12 cellular contexts compared by ENCODE assay signal in the genomic region with DNA sequence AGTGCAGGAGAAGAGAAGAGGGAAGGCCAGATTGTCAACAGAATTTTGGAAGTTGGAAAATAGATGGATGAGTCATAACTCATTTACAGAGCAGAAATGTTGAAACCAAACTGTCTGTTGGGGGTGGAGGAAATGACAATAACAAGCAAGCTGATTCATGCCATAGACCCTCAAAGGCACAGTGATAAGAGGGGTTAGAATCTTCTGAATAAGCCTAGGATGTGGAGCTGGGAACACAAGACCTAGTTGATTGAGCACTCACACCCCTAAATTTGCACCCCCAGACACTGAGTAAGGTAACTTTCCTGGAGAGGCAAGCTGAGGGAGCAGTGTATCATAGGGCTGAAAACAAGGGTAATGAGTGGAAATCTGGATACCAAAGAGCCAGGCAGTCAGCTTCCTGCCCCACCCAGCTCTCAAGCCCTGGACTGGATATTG.
DNase-seq lines count a peak whose midpoint lies in the region; ATAC-seq and TF ChIP-seq lines count a peak whose summit lies in the region.
"Had no signal": no experiment of that assay in that cellular context is flagged by ENCODE, and none has a peak within 500 bp of the region (broad histone marks: within the 10 kb centered on the region; RNA-seq: fewer than 3 reads in every experiment).

No MANE protein-coding gene starts in this region.

- no peaks in the 10 kb centered on the region for H3K4me1 Mint-ChIP-seq in activated naive CD8-positive, alpha-beta T cell treated with anti-CD3 and anti-CD28 coated beads, Interleukin-2, amount 50 U/mL, for 24 hours
- H3K4me1 Mint-ChIP-seq in activated naive CD4-positive, alpha-beta T cell treated with anti-CD3 and anti-CD28 coated beads for 36 hours (ENCODE audit: low read depth) = no peaks in the 10 kb centered on the region

- no peaks in the 10 kb centered on the region for H3K27me3 Mint-ChIP-seq in activated naive CD8-positive, alpha-beta T cell treated with anti-CD3 and anti-CD28 coated beads, Interleukin-2, amount 50 U/mL, for 24 hours
- H3K27me3 Mint-ChIP-seq in activated naive CD4-positive, alpha-beta T cell treated with anti-CD3 and anti-CD28 coated beads for 36 hours (ENCODE audit: low read depth) = no peaks in the 10 kb centered on the region

- no peak overlapping the region for H3K4me3 Mint-ChIP-seq in activated naive CD8-positive, alpha-beta T cell treated with anti-CD3 and anti-CD28 coated beads, Interleukin-2, amount 50 U/mL, for 24 hours
- H3K4me3 Mint-ChIP-seq in activated naive CD4-positive, alpha-beta T cell treated with anti-CD3 and anti-CD28 coated beads for 36 hours = no peak overlapping the region

- no peak for ATAC-seq in activated naive CD8-positive, alpha-beta T cell treated with anti-CD3 and anti-CD28 coated beads, Interleukin-2, amount 50 U/mL, for 24 hours
- ATAC-seq in HG03378 (IDR thresholded peaks at IDR 0.05; ENCODE audit: unreplicated experiment) = no peak
- ATAC-seq: stimulated activated naive CD8-positive, alpha-beta T cell treated with anti-CD3 and anti-CD28 coated beads, Interleukin-15, Interleukin-2, amounts not matched to agents 100 U/mL and 50 U/mL, for 24 hours had no signal

- H3K36me3 ChIP-seq in adipocyte (ENCODE audit: control insufficient read depth, insufficient read depth, low read length, severe bottlenecking) (no peaks in the 10 kb centered on the region), thyroid gland (no peaks in the 10 kb centered on the region)
- H3K36me3 ChIP-seq: sigmoid colon had no signal

- no peak for TF ChIP-seq CTCF in NB4 (IDR thresholded peaks at IDR 0.05; ENCODE audit: low read depth, low read length)
- TF ChIP-seq CTCF in thyroid gland (IDR thresholded peaks at IDR 0.05) = no peak

- H3K4me1 ChIP-seq in adipocyte (ENCODE audit: control insufficient read depth, insufficient read depth, low read length) (peaks cover 19% of the 10 kb centered on the region), thyroid gland (no peaks in the 10 kb centered on the region)

- no peak for TF ChIP-seq POLR2A in NB4 (IDR thresholded peaks at IDR 0.05; ENCODE audit: extremely low read depth, insufficient read length)
- no peak for TF ChIP-seq POLR2A in thyroid gland (IDR thresholded peaks at IDR 0.05)

- no peak overlapping the region for H3K27ac Mint-ChIP-seq in activated naive CD8-positive, alpha-beta T cell treated with anti-CD3 and anti-CD28 coated beads, Interleukin-2, amount 50 U/mL, for 24 hours
- no peak overlapping the region for H3K27ac Mint-ChIP-seq in activated naive CD4-positive, alpha-beta T cell treated with anti-CD3 and anti-CD28 coated beads for 36 hours

- no peak overlapping the region for H3K4me3 ChIP-seq in NB4 (ENCODE audit: low read depth, low read length)
- no peak overlapping the region for H3K4me3 ChIP-seq in adipocyte (ENCODE audit: low read length)
- no peak overlapping the region for H3K4me3 ChIP-seq in thyroid gland (replicated peaks in 1 of 3)
- H3K4me3 ChIP-seq: sigmoid colon had no signal

- intact Hi-C loops in thyroid gland (cut with DNase I) = no loop called here
- intact Hi-C loops in activated naive CD4-positive, alpha-beta T cell treated with anti-CD3 and anti-CD28 coated beads for 36 hours (cut with micrococcal nuclease) = no loop called here

- H3K9me3 ChIP-seq in adipocyte (ENCODE audit: control insufficient read depth, low read length) = no peaks in the 10 kb centered on the region
- H3K9me3 ChIP-seq in thyroid gland = no peaks in the 10 kb centered on the region
- H3K9me3 ChIP-seq: sigmoid colon had no signal

- H3K9me3 Mint-ChIP-seq in activated naive CD8-positive, alpha-beta T cell treated with anti-CD3 and anti-CD28 coated beads, Interleukin-2, amount 50 U/mL, for 24 hours = no peaks in the 10 kb centered on the region
- no peaks in the 10 kb centered on the region for H3K9me3 Mint-ChIP-seq in activated naive CD4-positive, alpha-beta T cell treated with anti-CD3 and anti-CD28 coated beads for 36 hours

- peak overlapping the region; percentile 36 for H3K9ac ChIP-seq in adipocyte (ENCODE audit: low read length)

- DNase-seq in GF-D8 (lab: John Stamatoyannopoulos, UW) (peak; percentile 35), NB4 (ENCODE audit: low read depth) (peak; percentile 89), adipocyte (ENCODE audit: low read depth) (peak; percentile 74), myocyte (ENCODE audit: low read depth) (peak; percentile 46), thyroid gland (no peak)
- no peak for DNase-seq in activated naive CD8-positive, alpha-beta T cell treated with anti-CD3 and anti-CD28 coated beads, Interleukin-2, amount 50 U/mL, for 24 hours
- DNase-seq in activated naive CD4-positive, alpha-beta T cell treated with anti-CD3 and anti-CD28 coated beads for 36 hours = no peak
- DNase-seq: activated CD8-positive, alpha-beta memory T cell treated with anti-CD3 and anti-CD28 coated beads, Interleukin-2, amount 50 U/mL, for 4 hours; cortex of kidney; sigmoid colon; stimulated activated naive CD8-positive, alpha-beta T cell treated with anti-CD3 and anti-CD28 coated beads, Interleukin-15, Interleukin-2, amounts not matched to agents 100 U/mL and 50 U/mL, for 24 hours had no signal

- CTCF ChIA-PET in activated naive CD4-positive, alpha-beta T cell treated with anti-CD3 and anti-CD28 coated beads for 36 hours (lab: Charles Lee) = no interaction called here

- H3K27me3 ChIP-seq in adipocyte (replicated peaks; ENCODE audit: control insufficient read depth, insufficient read depth, low read length) (no peaks in the 10 kb centered on the region), thyroid gland (no peaks in the 10 kb centered on the region)
- H3K27me3 ChIP-seq: sigmoid colon had no signal

- H3K36me3 Mint-ChIP-seq in activated naive CD8-positive, alpha-beta T cell treated with anti-CD3 and anti-CD28 coated beads, Interleukin-2, amount 50 U/mL, for 24 hours (ENCODE audit: low read depth) = no peaks in the 10 kb centered on the region
- H3K36me3 Mint-ChIP-seq in activated naive CD4-positive, alpha-beta T cell treated with anti-CD3 and anti-CD28 coated beads for 36 hours (ENCODE audit: low read depth) = no peaks in the 10 kb centered on the region

- H3K27ac ChIP-seq in thyroid gland = no peak overlapping the region
- H3K27ac ChIP-seq: sigmoid colon had no signal

Comparison
In these comparisons a context has a peak if more than half of its experiments do, and no peak if none do; other contexts are left out.
1. DNase-seq: peak in GF-D8 (single experiment), NB4 (single experiment), adipocyte (single experiment) and myocyte (single experiment); none in activated naive CD8-positive, alpha-beta T cell treated with anti-CD3 and anti-CD28 coated beads, Interleukin-2, amount 50 U/mL, for 24 hours (single experiment), thyroid gland (0 of 2) and activated naive CD4-positive, alpha-beta T cell treated with anti-CD3 and anti-CD28 coated beads for 36 hours (single experiment).